29 cellular contexts compared by ENCODE assay signal in genomic region chr11:71400216-71400615, GRCh38. TPM values are rescaled to one million over a fixed set of nuclear protein-coding genes. Genes with fewer than 3 reads are reported as not detected.
DNase-seq lines count a peak whose midpoint lies in the region; ATAC-seq and TF ChIP-seq lines count a peak whose summit lies in the region.
"Had no signal": no experiment of that assay in that cellular context is flagged by ENCODE, and none has a peak within 500 bp of the region (broad histone marks: within the 10 kb centered on the region; RNA-seq: fewer than 3 reads in every experiment).

No MANE protein-coding gene starts in this region.

- H3K23ac ChIP-seq in neuronal stem cell (ENCODE audit: low read depth, low read length, poor library complexity), result no peak overlapping the region

- no peak overlapping the region for H2BK12ac ChIP-seq in neuronal stem cell (ENCODE audit: low read length)

- H4K91ac ChIP-seq in neuronal stem cell (ENCODE audit: low read depth, low read length, poor library complexity), result no peak overlapping the region

- DNase-seq in neuronal stem cell (ENCODE audit: low spot score), result no peak
- DNase-seq in osteoblast (ENCODE audit: insufficient read length, low spot score, missing footprints), result peak; percentile 58
- DNase-seq in NCI-H510A (lab: John Stamatoyannopoulos, UW), result no peak
- DNase-seq in gastrocnemius medialis, result no peak
- DNase-seq: 8988T; ACHN; AML-193; BE2C; C1 segment of cervical spinal cord; Caco-2; Calu3; CD4-positive, alpha-beta memory T cell; CD4-positive, alpha-beta T cell; CD4-positive, CD25-positive, alpha-beta regulatory T cell; CD8-positive, alpha-beta memory T cell; CD8-positive, alpha-beta T cell; COR-L47; DMS 273 treated with DMSO at 0.1 percent for 48 hours; DMS153; DMS53; DMS79; DMS79 treated with DMSO at 0.1 percent for 48 hours; DND-41; EL had no signal

- no peak overlapping the region for H3K18ac ChIP-seq in neuronal stem cell (ENCODE audit: low read length)

- no peak overlapping the region for H3K9ac ChIP-seq in neuronal stem cell (ENCODE audit: low read depth, low read length, poor library complexity)
- H3K9ac ChIP-seq: BLaER1; BLaER1 treated with 17β-estradiol and CSF1 and Interleukin-3, amounts not matched to agents 10 nM and 100 nM had no signal

- no peak for TF ChIP-seq CTCF in osteoblast (IDR thresholded peaks at IDR 0.05; ENCODE audit: extremely low read depth, low read depth, low read length)
- TF ChIP-seq CTCF in gastrocnemius medialis (IDR thresholded peaks at IDR 0.05 in 4 of 5, conservative IDR thresholded peaks at IDR 0.05 in 1 of 5), result no peak

- H3K27ac ChIP-seq in neuronal stem cell (replicated peaks; ENCODE audit: low read length) (no peak overlapping the region), osteoblast (ENCODE audit: low read depth, low read length) (no peak overlapping the region), gastrocnemius medialis (no peak overlapping the region)
- H3K27ac ChIP-seq: 22Rv1; A549; BLaER1; BLaER1 treated with 17β-estradiol and CSF1 and Interleukin-3, amounts not matched to agents 10 nM and 100 nM; C4-2B had no signal

- H3K9me3 ChIP-seq in neuronal stem cell (replicated peaks in 1 of 2; ENCODE audit: control insufficient read depth in 2 of 2, insufficient read depth in 1 of 2, low read depth in 1 of 2, low read length in 2 of 2), result peaks cover 0 to 6% of the 10 kb centered on the region in 2 donors
- H3K9me3 ChIP-seq in osteoblast (ENCODE audit: low read depth, low read length), result no peaks in the 10 kb centered on the region
- H3K9me3 ChIP-seq in gastrocnemius medialis, result no peaks in the 10 kb centered on the region
- H3K9me3 ChIP-seq: BE2C, Caco-2 had no signal

- ATAC-seq in gastrocnemius medialis, result no peak
- ATAC-seq: A549; CD8-positive, alpha-beta T cell had no signal

- H4K8ac ChIP-seq in neuronal stem cell (ENCODE audit: low read depth, low read length), result no peak overlapping the region

- TF ChIP-seq POLR2A in gastrocnemius medialis (IDR thresholded peaks at IDR 0.05), result no peak

- no peak overlapping the region for H2BK120ac ChIP-seq in neuronal stem cell (ENCODE audit: low read depth, low read length)

- in situ Hi-C loops in gastrocnemius medialis (cut with MboI; ENCODE audit: low sequenced_read_pairs in 4 of 4), result no loop called here

- H2BK5ac ChIP-seq in neuronal stem cell (ENCODE audit: low read length), result no peak overlapping the region

- WGBS in neuronal stem cell (ENCODE audit: extremely low coverage in 2 of 2, insufficient read length in 2 of 2, insufficient replicate concordance in 1 of 2), 2 donors, result no CpG with 5 or more reads among the region's 9 CpGs

- H3K79me1 ChIP-seq in neuronal stem cell (ENCODE audit: low read depth, low read length), result peaks cover 3% of the 10 kb centered on the region

- no peaks in the 10 kb centered on the region for H3K36me3 ChIP-seq in neuronal stem cell (replicated peaks in 1 of 2; ENCODE audit: control insufficient read depth in 2 of 2, insufficient read depth in 2 of 2, low read length in 2 of 2)
- no peaks in the 10 kb centered on the region for H3K36me3 ChIP-seq in osteoblast (ENCODE audit: insufficient read depth, low read length)
- H3K36me3 ChIP-seq in gastrocnemius medialis, result no peaks in the 10 kb centered on the region
- H3K36me3 ChIP-seq: BE2C; BLaER1; BLaER1 treated with 17β-estradiol and CSF1 and Interleukin-3, amounts not matched to agents 10 nM and 100 nM had no signal

- H3K4me1 ChIP-seq in neuronal stem cell (ENCODE audit: control insufficient read depth in 2 of 2, insufficient read depth in 1 of 2, low read depth in 1 of 2, low read length in 2 of 2) (peaks cover 0 to 2% of the 10 kb centered on the region in 2 donors), osteoblast (ENCODE audit: insufficient read depth, low read length) (no peaks in the 10 kb centered on the region), gastrocnemius medialis (no peaks in the 10 kb centered on the region)
- H3K4me1 ChIP-seq: A549, BE2C, Caco-2 had no signal

- H2AK5ac ChIP-seq in neuronal stem cell (ENCODE audit: low read depth, low read length), result peak overlapping the region; percentile 21

- H3K4me2 ChIP-seq in neuronal stem cell (ENCODE audit: insufficient read depth, low read length, poor library complexity, severe bottlenecking) (no peak overlapping the region), osteoblast (ENCODE audit: insufficient read depth, low read length) (no peak overlapping the region)
- H3K4me2 ChIP-seq: A549; BLaER1; BLaER1 treated with 17β-estradiol and CSF1 and Interleukin-3, amounts not matched to agents 10 nM and 100 nM had no signal

- H2BK15ac ChIP-seq in neuronal stem cell (ENCODE audit: low read length), result no peak overlapping the region

- intact Hi-C loops in gastrocnemius medialis (cut with DNase I; ENCODE audit: low total_unique reads), result no loop called here

- H3K4ac ChIP-seq in neuronal stem cell (ENCODE audit: low read length), result no peak overlapping the region

- H2AFZ ChIP-seq in neuronal stem cell (ENCODE audit: low read length) (no peak overlapping the region), osteoblast (ENCODE audit: low read length) (no peak overlapping the region)

- peak overlapping the region; percentile 9 for H3K14ac ChIP-seq in neuronal stem cell (ENCODE audit: low read length)

- H4K20me1 ChIP-seq in osteoblast (ENCODE audit: insufficient read depth, low read length), result no peaks in the 10 kb centered on the region
- H4K20me1 ChIP-seq: BLaER1 had no signal

- H3K27me3 ChIP-seq in neuronal stem cell (ENCODE audit: control insufficient read depth in 3 of 3, insufficient read depth in 3 of 3, low read depth in 1 of 3, low read length in 3 of 3) (no peaks in the 10 kb centered on the region), osteoblast (ENCODE audit: insufficient read depth, low read length) (peaks cover 11% of the 10 kb centered on the region), gastrocnemius medialis (no peaks in the 10 kb centered on the region)
- H3K27me3 ChIP-seq: BE2C; BLaER1; BLaER1 treated with 17β-estradiol and CSF1 and Interleukin-3, amounts not matched to agents 10 nM and 100 nM had no signal

- H3K79me2 ChIP-seq in osteoblast (ENCODE audit: insufficient read depth, low read length), result no peaks in the 10 kb centered on the region

- H3K4me3 ChIP-seq in neuronal stem cell (ENCODE audit: low read length in 2 of 2) (no peak overlapping the region), osteoblast (ENCODE audit: insufficient read depth, low read length) (no peak overlapping the region), gastrocnemius medialis (no peak overlapping the region)
- H3K4me3 ChIP-seq: A549; BLaER1; BLaER1 treated with 17β-estradiol and CSF1 and Interleukin-3, amounts not matched to agents 10 nM and 100 nM had no signal

RNA-seq across cellular contexts. Expression of gene DHCR7, which starts 48.0 kb away (rescaled TPM):
- polyA plus RNA-seq in neuronal stem cell (2013, experiment 1 of 2), result 138 TPM
- polyA plus RNA-seq in neuronal stem cell (2013, experiment 2 of 2), result 140 TPM
- 58.3 and 60.4 TPM in 2 replicates for total RNA-seq in osteoblast
- total RNA-seq in gastrocnemius medialis, result 1 to 10 TPM; 2.5 to 7.3 (median 5.9) TPM

RNA-seq across cellular contexts. Expression of gene NADSYN1, which starts 52.8 kb away (rescaled TPM):
- polyA plus RNA-seq in neuronal stem cell (2013, experiment 1 of 2), result 16.3 TPM
- 16.8 TPM for polyA plus RNA-seq in neuronal stem cell (2013, experiment 2 of 2)
- total RNA-seq in osteoblast (69.5 and 81.1 TPM in 2 replicates), gastrocnemius medialis (10 to 100 TPM; 10.5 to 27.1 (median 16.0) TPM)
